ENCODE assay signal across 11 cellular contexts in genomic region chr7:150676282-150676681, GRCh38. TPM values are rescaled to one million over a fixed set of nuclear protein-coding genes. Genes with fewer than 3 reads are reported as not detected.
DNase-seq lines count a peak whose midpoint lies in the region; ATAC-seq lines count a peak whose summit lies in the region.
"Not testable (repeated sequence)": the region's sequence is repeated elsewhere in the genome, so short reads cannot be mapped to it uniquely, and the experiment has no call there.
"Had no signal": no experiment of that assay in that cellular context is flagged by ENCODE, and none has a peak within 500 bp of the region (broad histone marks: within the 10 kb centered on the region; RNA-seq: fewer than 3 reads in every experiment).

No MANE protein-coding gene starts in this region.

- not testable (repeated sequence) for H3K27me3 ChIP-seq in BLaER1 treated with 17β-estradiol and CSF1 and Interleukin-3, amounts not matched to agents 10 nM and 100 nM

- DNase-seq in Kasumi-1 (lab: John Stamatoyannopoulos, UW) (peak; percentile 26 to 46), medulla oblongata (ENCODE audit: extremely low spot score) (peak; percentile 57)
- DNase-seq in T-cell; activated CD8-positive, alpha-beta T cell treated with anti-CD3 and anti-CD28 coated beads, Interleukin-2, amount 10 ng/mL, durations not matched to agents 7 days and 5 days; activated naive CD8-positive, alpha-beta T cell treated with anti-CD3 and anti-CD28 coated beads, Interleukin-2, amount 10 ng/mL, durations not matched to agents 7 days and 5 days; Right ventricle myocardium superior; stimulated activated effector memory CD8-positive, alpha-beta T cell treated with anti-CD3 and anti-CD28 coated beads, Interleukin-12 subunit alpha, Interleukin-12 subunit beta, amount 100 ng/mL, for 72 hours (ENCODE audit: low spot score in 2 of 2): not testable (repeated sequence)

- H3K9ac ChIP-seq in BLaER1 treated with 17β-estradiol and CSF1 and Interleukin-3, amounts not matched to agents 10 nM and 100 nM: peak overlapping the region in 1 of 11 experiments; percentile 29; a peak in 1 of 22 replicates

- peak overlapping the region; percentile 56 to 75 (median 69) for H3K4me3 Mint-ChIP-seq in T-cell
- H3K4me3 Mint-ChIP-seq in activated CD8-positive, alpha-beta T cell treated with anti-CD3 and anti-CD28 coated beads, Interleukin-2, amount 10 ng/mL, durations not matched to agents 7 days and 5 days: peak overlapping the region; percentile 64
- peak overlapping the region; percentile 56 for H3K4me3 Mint-ChIP-seq in activated naive CD8-positive, alpha-beta T cell treated with anti-CD3 and anti-CD28 coated beads, Interleukin-2, amount 10 ng/mL, durations not matched to agents 7 days and 5 days
- peak overlapping the region; percentile 32 for H3K4me3 Mint-ChIP-seq in stimulated activated effector memory CD8-positive, alpha-beta T cell treated with anti-CD3 and anti-CD28 coated beads, Interleukin-12 subunit alpha, Interleukin-12 subunit beta, amount 100 ng/mL, for 72 hours

- peaks cover 15 to 37% (median 18%) of the 10 kb centered on the region in 10 experiments for H3K4me1 ChIP-seq in BLaER1 treated with 17β-estradiol and CSF1 and Interleukin-3, amounts not matched to agents 10 nM and 100 nM

- intact Hi-C loops in Right ventricle myocardium superior (cut with DNase I): not testable (repeated sequence)

- H3K36me3 ChIP-seq in BLaER1 treated with 17β-estradiol and CSF1 and Interleukin-3, amounts not matched to agents 10 nM and 100 nM: not testable (repeated sequence)

- POLR2A ChIA-PET in T-cell (lab: Charles Lee): interaction anchor here (0.7 to 1.4 kb wide), 3 partner anchors 9 to 113 kb away, joined by 3 to 4 read pairs (median 4); partner anchors contain the start of gene GIMAP2 (in 1 of the 2)
- POLR2A ChIA-PET in activated CD8-positive, alpha-beta T cell treated with anti-CD3 and anti-CD28 coated beads, Interleukin-2, amount 10 ng/mL, durations not matched to agents 7 days and 5 days (lab: Charles Lee): interaction anchor here (0.7 to 2.0 kb wide), 8 partner anchors 8 to 226 kb away, joined by 3 to 6 read pairs (median 4); partner anchors contain the start of genes GIMAP2, GIMAP4 and GIMAP8
- POLR2A ChIA-PET in activated naive CD8-positive, alpha-beta T cell treated with anti-CD3 and anti-CD28 coated beads, Interleukin-2, amount 10 ng/mL, durations not matched to agents 7 days and 5 days (lab: Charles Lee): interaction anchor here (0.8 to 1.5 kb wide), 3 partner anchors 8 to 44 kb away, joined by 3 to 6 read pairs (median 5); partner anchors contain the start of genes GIMAP2 and GIMAP6

- H3K27me3 Mint-ChIP-seq in T-cell; activated CD8-positive, alpha-beta T cell treated with anti-CD3 and anti-CD28 coated beads, Interleukin-2, amount 10 ng/mL, durations not matched to agents 7 days and 5 days (ENCODE audit: low read depth); activated naive CD8-positive, alpha-beta T cell treated with anti-CD3 and anti-CD28 coated beads, Interleukin-2, amount 10 ng/mL, durations not matched to agents 7 days and 5 days: not testable (repeated sequence)

- H3K9me3 Mint-ChIP-seq in T-cell: peaks cover 10 to 14% (median 10%) of the 10 kb centered on the region in 3 donors
- H3K9me3 Mint-ChIP-seq in activated CD8-positive, alpha-beta T cell treated with anti-CD3 and anti-CD28 coated beads, Interleukin-2, amount 10 ng/mL, durations not matched to agents 7 days and 5 days (ENCODE audit: insufficient read depth): peaks cover 20% of the 10 kb centered on the region
- H3K9me3 Mint-ChIP-seq in activated naive CD8-positive, alpha-beta T cell treated with anti-CD3 and anti-CD28 coated beads, Interleukin-2, amount 10 ng/mL, durations not matched to agents 7 days and 5 days: peaks cover 10% of the 10 kb centered on the region
- not testable (repeated sequence) for H3K9me3 Mint-ChIP-seq in stimulated activated effector memory CD8-positive, alpha-beta T cell treated with anti-CD3 and anti-CD28 coated beads, Interleukin-12 subunit alpha, Interleukin-12 subunit beta, amount 100 ng/mL, for 72 hours

- H3K4me3 ChIP-seq in BLaER1 treated with 17β-estradiol and CSF1 and Interleukin-3, amounts not matched to agents 10 nM and 100 nM: peak overlapping the region in 1 of 10 experiments; percentile 14; a peak in 1 of 20 replicates

- H3K27ac Mint-ChIP-seq in T-cell: peak overlapping the region; percentile 90 to 99
- H3K27ac Mint-ChIP-seq in activated CD8-positive, alpha-beta T cell treated with anti-CD3 and anti-CD28 coated beads, Interleukin-2, amount 10 ng/mL, durations not matched to agents 7 days and 5 days: peak overlapping the region; percentile 81
- peak overlapping the region; percentile 48 for H3K27ac Mint-ChIP-seq in activated naive CD8-positive, alpha-beta T cell treated with anti-CD3 and anti-CD28 coated beads, Interleukin-2, amount 10 ng/mL, durations not matched to agents 7 days and 5 days
- peak overlapping the region; percentile 78 for H3K27ac Mint-ChIP-seq in stimulated activated effector memory CD8-positive, alpha-beta T cell treated with anti-CD3 and anti-CD28 coated beads, Interleukin-12 subunit alpha, Interleukin-12 subunit beta, amount 100 ng/mL, for 72 hours

- ATAC-seq in T-cell (replicated peaks in 1 of 4) (peak in 3 of 4 experiments; percentile 7 to 26 (median 25)), Right ventricle myocardium superior (ENCODE audit: poor library complexity) (peak; percentile 63)
- peak; percentile 32 for ATAC-seq in activated CD8-positive, alpha-beta T cell treated with anti-CD3 and anti-CD28 coated beads, Interleukin-2, amount 10 ng/mL, durations not matched to agents 7 days and 5 days
- ATAC-seq in activated naive CD8-positive, alpha-beta T cell treated with anti-CD3 and anti-CD28 coated beads, Interleukin-2, amount 10 ng/mL, durations not matched to agents 7 days and 5 days (ENCODE audit: low read depth); stimulated activated effector memory CD8-positive, alpha-beta T cell treated with anti-CD3 and anti-CD28 coated beads, Interleukin-12 subunit alpha, Interleukin-12 subunit beta, amount 100 ng/mL, for 72 hours: not testable (repeated sequence)

- H3K4me2 ChIP-seq in BLaER1 treated with 17β-estradiol and CSF1 and Interleukin-3, amounts not matched to agents 10 nM and 100 nM: peak overlapping the region; percentile 21 to 87 (median 57); a peak in 21 of 22 replicates

- H3K9me3 ChIP-seq in BLaER1 treated with 17β-estradiol and CSF1 and Interleukin-3, amounts not matched to agents 10 nM and 100 nM (replicated peaks in 1 of 11): peaks cover 0 to 15% (median 5%) of the 10 kb centered on the region in 11 experiments; a peak in 10 of 22 replicates

- H3K36me3 Mint-ChIP-seq in T-cell: peaks cover 32% of the 10 kb centered on the region
- H3K36me3 Mint-ChIP-seq in activated CD8-positive, alpha-beta T cell treated with anti-CD3 and anti-CD28 coated beads, Interleukin-2, amount 10 ng/mL, durations not matched to agents 7 days and 5 days (ENCODE audit: low read depth): peaks cover 59% of the 10 kb centered on the region
- H3K36me3 Mint-ChIP-seq in activated naive CD8-positive, alpha-beta T cell treated with anti-CD3 and anti-CD28 coated beads, Interleukin-2, amount 10 ng/mL, durations not matched to agents 7 days and 5 days: peaks cover 42% of the 10 kb centered on the region
- H3K36me3 Mint-ChIP-seq in stimulated activated effector memory CD8-positive, alpha-beta T cell treated with anti-CD3 and anti-CD28 coated beads, Interleukin-12 subunit alpha, Interleukin-12 subunit beta, amount 100 ng/mL, for 72 hours: not testable (repeated sequence)

- H4K20me1 ChIP-seq in BLaER1 treated with 17β-estradiol and CSF1 and Interleukin-3, amounts not matched to agents 10 nM and 100 nM: not testable (repeated sequence)

- peaks cover 74 to 85% (median 79%) of the 10 kb centered on the region in 3 donors for H3K4me1 Mint-ChIP-seq in T-cell
- peaks cover 84% of the 10 kb centered on the region for H3K4me1 Mint-ChIP-seq in activated CD8-positive, alpha-beta T cell treated with anti-CD3 and anti-CD28 coated beads, Interleukin-2, amount 10 ng/mL, durations not matched to agents 7 days and 5 days (ENCODE audit: low read depth)
- H3K4me1 Mint-ChIP-seq in activated naive CD8-positive, alpha-beta T cell treated with anti-CD3 and anti-CD28 coated beads, Interleukin-2, amount 10 ng/mL, durations not matched to agents 7 days and 5 days: peaks cover 55% of the 10 kb centered on the region
- peaks cover 63% of the 10 kb centered on the region for H3K4me1 Mint-ChIP-seq in stimulated activated effector memory CD8-positive, alpha-beta T cell treated with anti-CD3 and anti-CD28 coated beads, Interleukin-12 subunit alpha, Interleukin-12 subunit beta, amount 100 ng/mL, for 72 hours

- CTCF ChIA-PET in T-cell (lab: Charles Lee): interaction anchor here in 1 of 2 donors (1.1 kb wide), 1 partner anchor 78 kb away, joined by 3 read pairs; no protein-coding TSS in a partner anchor
- CTCF ChIA-PET in activated CD8-positive, alpha-beta T cell treated with anti-CD3 and anti-CD28 coated beads, Interleukin-2, amount 10 ng/mL, durations not matched to agents 7 days and 5 days (lab: Charles Lee): interaction anchor here (0.9 to 2.1 kb wide), 4 partner anchors 8 to 227 kb away, joined by 3 to 9 read pairs (median 4); partner anchors contain the start of gene GIMAP2

- peak overlapping the region in 2 of 11 experiments; percentile 31 to 45; a peak in 5 of 22 replicates for H3K27ac ChIP-seq in BLaER1 treated with 17β-estradiol and CSF1 and Interleukin-3, amounts not matched to agents 10 nM and 100 nM

RNA-seq across cellular contexts. Expression of gene GIMAP2, which starts 9.2 kb away (rescaled TPM):
- total RNA-seq in T-cell (100 to 1,000 TPM in 4 of 5 donors, 10 to 100 TPM in 1; 83.2 to 226 (median 183) TPM), Right ventricle myocardium superior (4.7 TPM)
- total RNA-seq in activated CD8-positive, alpha-beta T cell treated with anti-CD3 and anti-CD28 coated beads, Interleukin-2, amount 10 ng/mL, durations not matched to agents 7 days and 5 days: 10 to 100 TPM; 79.0 to 82.9 TPM
- total RNA-seq in activated naive CD8-positive, alpha-beta T cell treated with anti-CD3 and anti-CD28 coated beads, Interleukin-2, amount 10 ng/mL, durations not matched to agents 7 days and 5 days: 100 to 1,000 TPM; 139 to 140 TPM

RNA-seq across cellular contexts. Expression of gene GIMAP1, which starts 40.1 kb away (rescaled TPM):
- total RNA-seq in T-cell (10 to 100 TPM; 23.5 to 99.9 (median 76.8) TPM), Right ventricle myocardium superior (5.6 TPM)
- total RNA-seq in activated CD8-positive, alpha-beta T cell treated with anti-CD3 and anti-CD28 coated beads, Interleukin-2, amount 10 ng/mL, durations not matched to agents 7 days and 5 days: 10 to 100 TPM; 19.0 to 20.2 TPM
- 10 to 100 TPM; 42.1 to 43.0 TPM for total RNA-seq in activated naive CD8-positive, alpha-beta T cell treated with anti-CD3 and anti-CD28 coated beads, Interleukin-2, amount 10 ng/mL, durations not matched to agents 7 days and 5 days
- total RNA-seq: Calu3, HepG2, SJSA1 had no signal

RNA-seq across cellular contexts. Expression of gene GIMAP6, which starts 44.1 kb away (rescaled TPM):
- total RNA-seq in T-cell (100 to 1,000 TPM in 3 of 5 donors, 10 to 100 TPM in 2; 55.0 to 168 (median 150) TPM), Right ventricle myocardium superior (29.9 TPM)
- total RNA-seq in activated CD8-positive, alpha-beta T cell treated with anti-CD3 and anti-CD28 coated beads, Interleukin-2, amount 10 ng/mL, durations not matched to agents 7 days and 5 days: 10 to 100 TPM; 88.9 to 93.3 TPM
- 100 to 1,000 TPM; 124 to 130 TPM for total RNA-seq in activated naive CD8-positive, alpha-beta T cell treated with anti-CD3 and anti-CD28 coated beads, Interleukin-2, amount 10 ng/mL, durations not matched to agents 7 days and 5 days
- total RNA-seq: Calu3, HepG2, SJSA1 had no signal

Comparison
In these comparisons a context has a peak if more than half of its experiments do, and no peak if none do; other contexts are left out.
1. RNA of gene GIMAP2, which starts 9.2 kb away (total RNA-seq): 83.2 to 226 TPM in T-cell, 139 to 140 TPM in activated naive CD8-positive, alpha-beta T cell treated with anti-CD3 and anti-CD28 coated beads, Interleukin-2, amount 10 ng/mL, durations not matched to agents 7 days and 5 days and 79.0 to 82.9 TPM in activated CD8-positive, alpha-beta T cell treated with anti-CD3 and anti-CD28 coated beads, Interleukin-2, amount 10 ng/mL, durations not matched to agents 7 days and 5 days; 4.7 TPM in Right ventricle myocardium superior (single experiment); every median in the first group is over 10 times any median in the second.
2. Peak in every context shown above with its lines, with median percentiles within 50 percentile points of each other: H3K27ac Mint-ChIP-seq and H3K4me3 Mint-ChIP-seq.